Comparison of ENCODE assay signal across 8 cellular contexts in genomic region chr7:47576031-47576908, GRCh38. TPM values are rescaled to one million over a fixed set of nuclear protein-coding genes. Genes with fewer than 3 reads are reported as not detected.
DNase-seq lines count a peak whose midpoint lies in the region; ATAC-seq and TF ChIP-seq lines count a peak whose summit lies in the region.

No MANE protein-coding gene starts in this region.

- peak; percentile 75 for DNase-seq in COLO668 (lab: John Stamatoyannopoulos, UW; ENCODE audit: unreplicated experiment)
- peak; percentile 48 for DNase-seq in NCI-H510A (lab: John Stamatoyannopoulos, UW)
- DNase-seq in endodermal cell, result peak; percentile 72
- no peak for DNase-seq in activated naive CD8-positive, alpha-beta T cell treated with anti-CD3 and anti-CD28 coated beads, Interleukin-2, amount 50 U/mL, for 24 hours
- no peak for DNase-seq in NCI-H82 treated with DMSO at 0.1 percent for 48 hours (lab: John Stamatoyannopoulos, UW; ENCODE audit: unreplicated experiment)
- no peak for DNase-seq in CD8-positive, alpha-beta T cell

- CTCF ChIA-PET in CD8-positive, alpha-beta T cell (lab: Charles Lee), result no interaction called here

- ATAC-seq in activated naive CD8-positive, alpha-beta T cell treated with anti-CD3 and anti-CD28 coated beads, Interleukin-2, amount 50 U/mL, for 24 hours, result no peak
- no peak for ATAC-seq in CD8-positive, alpha-beta T cell
- no peak for ATAC-seq in HG03521 (IDR thresholded peaks at IDR 0.05; ENCODE audit: unreplicated experiment)

- H3K27ac Mint-ChIP-seq in endodermal cell, result peak overlapping the region; percentile 74
- H3K27ac Mint-ChIP-seq in nephron, result peak overlapping the region; percentile 91 to 100 (median 96)
- no peak overlapping the region for H3K27ac Mint-ChIP-seq in activated naive CD8-positive, alpha-beta T cell treated with anti-CD3 and anti-CD28 coated beads, Interleukin-2, amount 50 U/mL, for 24 hours
- H3K27ac Mint-ChIP-seq in CD8-positive, alpha-beta T cell, result no peak overlapping the region

- H3K9ac ChIP-seq in endodermal cell (ENCODE audit: extremely low read depth, low read length, poor library complexity, severe bottlenecking), result no peak overlapping the region

- WGBS in endodermal cell (ENCODE audit: insufficient coverage in 1 of 2, insufficient read length in 1 of 2), 2 experiments, result 87% methylated on average over 10 to 15 of the region's 15 CpGs

- H3K36me3 ChIP-seq in endodermal cell (ENCODE audit: control insufficient read depth, insufficient read depth, low read length), result no peaks in the 10 kb centered on the region
- H3K36me3 ChIP-seq in CD8-positive, alpha-beta T cell (ENCODE audit: insufficient read depth, low read length), result no peaks in the 10 kb centered on the region

- H3K27ac ChIP-seq in endodermal cell (ENCODE audit: low read depth, low read length), result no peak overlapping the region
- H3K27ac ChIP-seq in CD8-positive, alpha-beta T cell (ENCODE audit: low read depth, low read length), result no peak overlapping the region

- H3K4me1 ChIP-seq in endodermal cell (ENCODE audit: control insufficient read depth, insufficient read depth, low read length), result peaks cover 12% of the 10 kb centered on the region
- H3K4me1 ChIP-seq in CD8-positive, alpha-beta T cell (ENCODE audit: insufficient read depth, low read length), result no peaks in the 10 kb centered on the region

- no peak overlapping the region for H3K4me3 Mint-ChIP-seq in endodermal cell
- H3K4me3 Mint-ChIP-seq in nephron, result peak overlapping the region; percentile 25 to 35 (median 32)
- H3K4me3 Mint-ChIP-seq in activated naive CD8-positive, alpha-beta T cell treated with anti-CD3 and anti-CD28 coated beads, Interleukin-2, amount 50 U/mL, for 24 hours, result no peak overlapping the region
- H3K4me3 Mint-ChIP-seq in CD8-positive, alpha-beta T cell, result no peak overlapping the region

- intact Hi-C loops in CD8-positive, alpha-beta T cell (cut with DNase I, micrococcal nuclease), result no loop called here

- peaks cover 55% of the 10 kb centered on the region for H3K4me1 Mint-ChIP-seq in endodermal cell
- peaks cover 90% of the 10 kb centered on the region for H3K4me1 Mint-ChIP-seq in nephron
- H3K4me1 Mint-ChIP-seq in activated naive CD8-positive, alpha-beta T cell treated with anti-CD3 and anti-CD28 coated beads, Interleukin-2, amount 50 U/mL, for 24 hours, result peaks cover 30% of the 10 kb centered on the region
- peaks cover 4% of the 10 kb centered on the region for H3K4me1 Mint-ChIP-seq in CD8-positive, alpha-beta T cell (ENCODE audit: low read depth)

- no peaks in the 10 kb centered on the region for H3K9me3 ChIP-seq in endodermal cell (ENCODE audit: control insufficient read depth, low read length)
- H3K9me3 ChIP-seq in CD8-positive, alpha-beta T cell (ENCODE audit: low read length), result no peaks in the 10 kb centered on the region

- H3K27me3 Mint-ChIP-seq in endodermal cell (ENCODE audit: insufficient read depth) (no peaks in the 10 kb centered on the region), nephron (ENCODE audit: low read depth) (peaks cover 4% of the 10 kb centered on the region)
- peaks cover 9% of the 10 kb centered on the region for H3K27me3 Mint-ChIP-seq in activated naive CD8-positive, alpha-beta T cell treated with anti-CD3 and anti-CD28 coated beads, Interleukin-2, amount 50 U/mL, for 24 hours
- H3K27me3 Mint-ChIP-seq in CD8-positive, alpha-beta T cell (ENCODE audit: low read depth), result peaks cover 9% of the 10 kb centered on the region

- H3K36me3 Mint-ChIP-seq in endodermal cell (ENCODE audit: low read depth) (peaks cover 5% of the 10 kb centered on the region), nephron (ENCODE audit: low read depth) (peaks cover 11% of the 10 kb centered on the region)
- H3K36me3 Mint-ChIP-seq in activated naive CD8-positive, alpha-beta T cell treated with anti-CD3 and anti-CD28 coated beads, Interleukin-2, amount 50 U/mL, for 24 hours (ENCODE audit: low read depth), result no peaks in the 10 kb centered on the region
- H3K36me3 Mint-ChIP-seq in CD8-positive, alpha-beta T cell, result no peaks in the 10 kb centered on the region

- peak; percentile 14 for TF ChIP-seq CTCF in endodermal cell (conservative IDR thresholded peaks at IDR 0.05)
- no peak for TF ChIP-seq CTCF in nephron (IDR thresholded peaks at IDR 0.05; ENCODE audit: unreplicated experiment in 3 of 3)
- no peak for TF ChIP-seq CTCF in CD8-positive, alpha-beta T cell (IDR thresholded peaks at IDR 0.05)

- POLR2A ChIA-PET in CD8-positive, alpha-beta T cell (lab: Charles Lee), result no interaction called here

- H3K9me3 Mint-ChIP-seq in endodermal cell (no peaks in the 10 kb centered on the region), nephron (no peaks in the 10 kb centered on the region)
- H3K9me3 Mint-ChIP-seq in activated naive CD8-positive, alpha-beta T cell treated with anti-CD3 and anti-CD28 coated beads, Interleukin-2, amount 50 U/mL, for 24 hours, result no peaks in the 10 kb centered on the region
- H3K9me3 Mint-ChIP-seq in CD8-positive, alpha-beta T cell, result no peaks in the 10 kb centered on the region

- no peak overlapping the region for H3K4me3 ChIP-seq in endodermal cell (ENCODE audit: low read length)
- H3K4me3 ChIP-seq in CD8-positive, alpha-beta T cell (ENCODE audit: low read depth, low read length), result no peak overlapping the region

- H3K27me3 ChIP-seq in endodermal cell (ENCODE audit: control insufficient read depth, insufficient read depth, low read length, poor library complexity, severe bottlenecking), result no peaks in the 10 kb centered on the region
- H3K27me3 ChIP-seq in CD8-positive, alpha-beta T cell (ENCODE audit: insufficient read depth, low read length), result no peaks in the 10 kb centered on the region

RNA-seq across cellular contexts. Expression of gene TNS3, which starts 5.6 kb away (rescaled TPM):
- total RNA-seq in endodermal cell, result 10 to 100 TPM; 33.8 to 38.5 TPM
- polyA plus RNA-seq in endodermal cell (2013, experiment 1 of 2), result 18.1 TPM
- polyA plus RNA-seq in endodermal cell (2013, experiment 2 of 2), result 19.3 TPM
- total RNA-seq in CD8-positive, alpha-beta T cell, result under 1 TPM; 0.24 to 0.33 TPM

Comparison
In these comparisons a context has a peak if more than half of its experiments do, and no peak if none do; other contexts are left out.
1. DNase-seq: peak in COLO668 (single experiment), NCI-H510A (single experiment) and endodermal cell (single experiment); none in activated naive CD8-positive, alpha-beta T cell treated with anti-CD3 and anti-CD28 coated beads, Interleukin-2, amount 50 U/mL, for 24 hours (single experiment), NCI-H82 treated with DMSO at 0.1 percent for 48 hours (single experiment) and CD8-positive, alpha-beta T cell (0 of 7).
2. H3K27ac Mint-ChIP-seq: peak in endodermal cell (single experiment) and nephron (3 of 3); none in activated naive CD8-positive, alpha-beta T cell treated with anti-CD3 and anti-CD28 coated beads, Interleukin-2, amount 50 U/mL, for 24 hours (single experiment) and CD8-positive, alpha-beta T cell (single experiment).
3. H3K4me3 Mint-ChIP-seq: peak in nephron (3 of 3); none in endodermal cell (single experiment), activated naive CD8-positive, alpha-beta T cell treated with anti-CD3 and anti-CD28 coated beads, Interleukin-2, amount 50 U/mL, for 24 hours (single experiment) and CD8-positive, alpha-beta T cell (single experiment).
4. RNA of gene TNS3, which starts 5.6 kb away (total RNA-seq): 33.8 to 38.5 TPM in endodermal cell; 0.24 to 0.33 TPM in CD8-positive, alpha-beta T cell; every median in the first group is over 10 times any median in the second.